In genomic region chr19:43116421-43116820, GRCh38 we compare ENCODE assay signal across 3 cellular contexts. TPM values are rescaled to one million over a fixed set of nuclear protein-coding genes. Genes with fewer than 3 reads are reported as not detected.
"Had no signal": no experiment of that assay in that cellular context is flagged by ENCODE, and none has a peak within 500 bp of the region (broad histone marks: within the 10 kb centered on the region; RNA-seq: fewer than 3 reads in every experiment).

No MANE protein-coding gene starts in this region.

RNA-seq across cellular contexts. Expression of gene PSG2, which starts 33.9 kb away (rescaled TPM):
- total RNA-seq: LHCN-M2, MCF 10A, NCI-H460 had no signal
